In genomic region chr1:42146916-42147320, GRCh38 we compare ENCODE assay signal across 8 cellular contexts. TPM values are rescaled to one million over a fixed set of nuclear protein-coding genes. Genes with fewer than 3 reads are reported as not detected.
DNase-seq lines count a peak whose midpoint lies in the region; ATAC-seq and TF ChIP-seq lines count a peak whose summit lies in the region.

No MANE protein-coding gene starts in this region.

- H3K36me3 Mint-ChIP-seq in endodermal cell (ENCODE audit: low read depth), result no peaks in the 10 kb centered on the region

- H3K9ac ChIP-seq in endodermal cell (ENCODE audit: extremely low read depth, low read length, poor library complexity, severe bottlenecking), result no peak overlapping the region

- H3K36me3 ChIP-seq in endodermal cell (ENCODE audit: control insufficient read depth, insufficient read depth, low read length), result no peaks in the 10 kb centered on the region

- DNase-seq in AML-193 (lab: John Stamatoyannopoulos, UW), result peak; percentile 21 to 26
- DNase-seq in HCEC 1CT, result peak; percentile 13
- peak; percentile 84 for DNase-seq in NCI-H69 (lab: John Stamatoyannopoulos, UW)
- DNase-seq in activated CD8-positive, alpha-beta memory T cell treated with anti-CD3 and anti-CD28 coated beads for 24 hours, result peak; percentile 84
- peak; percentile 97 for DNase-seq in endodermal cell
- DNase-seq in mesenteric fat pad (ENCODE audit: low spot score), result peak; percentile 88
- peak; percentile 38 for DNase-seq in stimulated activated CD8-positive, alpha-beta memory T cell treated with anti-CD3 and anti-CD28 coated beads, Interleukin-7, amount 100 ng/mL, for 24 hours (ENCODE audit: low read depth)

- ATAC-seq in HG03378 (IDR thresholded peaks at IDR 0.05; ENCODE audit: unreplicated experiment), result no peak

- H3K9me3 Mint-ChIP-seq in endodermal cell, result no peaks in the 10 kb centered on the region

- H3K4me1 ChIP-seq in endodermal cell (ENCODE audit: control insufficient read depth, insufficient read depth, low read length), result no peaks in the 10 kb centered on the region

- 23 to 39% methylated on average over 6 to 7 of the region's 7 CpGs for WGBS in endodermal cell (ENCODE audit: insufficient coverage in 1 of 2, insufficient read length in 1 of 2), 2 experiments

- peak; percentile 89 for TF ChIP-seq CTCF in endodermal cell (conservative IDR thresholded peaks at IDR 0.05)

- H3K27ac Mint-ChIP-seq in endodermal cell, result no peak overlapping the region

- peaks cover 8% of the 10 kb centered on the region for H3K27me3 Mint-ChIP-seq in endodermal cell (ENCODE audit: insufficient read depth)

- peaks cover 24% of the 10 kb centered on the region for H3K27me3 ChIP-seq in endodermal cell (ENCODE audit: control insufficient read depth, insufficient read depth, low read length, poor library complexity, severe bottlenecking)

- no peaks in the 10 kb centered on the region for H3K4me1 Mint-ChIP-seq in endodermal cell

- no peaks in the 10 kb centered on the region for H3K9me3 ChIP-seq in endodermal cell (ENCODE audit: control insufficient read depth, low read length)

- no peak overlapping the region for H3K4me3 Mint-ChIP-seq in endodermal cell

- H3K27ac ChIP-seq in endodermal cell (ENCODE audit: low read depth, low read length), result no peak overlapping the region

- H3K4me3 ChIP-seq in endodermal cell (ENCODE audit: low read length), result no peak overlapping the region

RNA-seq across cellular contexts. Expression of gene GUCA2B, which starts 6.3 kb away (rescaled TPM):
- total RNA-seq in endodermal cell (not detected), mesenteric fat pad (not detected)
- polyA plus RNA-seq in endodermal cell (2013, experiment 1 of 2), result not detected
- polyA plus RNA-seq in endodermal cell (2013, experiment 2 of 2), result not detected

RNA-seq across cellular contexts. Expression of gene GUCA2A, which starts 17.6 kb away (rescaled TPM):
- total RNA-seq in endodermal cell (1 to 10 TPM in 1 of 2 donors, not detected in 1; 1.9 TPM), mesenteric fat pad (not detected)
- polyA plus RNA-seq in endodermal cell (2013, experiment 1 of 2), result 1.1 TPM
- polyA plus RNA-seq in endodermal cell (2013, experiment 2 of 2), result 0.95 TPM

Comparison
In these comparisons a context has a peak if more than half of its experiments do, and no peak if none do; other contexts are left out.
1. DNase-seq: peak in every context shown above with its lines; median percentile 97 in endodermal cell; 88 in mesenteric fat pad; 84 in NCI-H69; 84 in activated CD8-positive, alpha-beta memory T cell treated with anti-CD3 and anti-CD28 coated beads for 24 hours; 38 in stimulated activated CD8-positive, alpha-beta memory T cell treated with anti-CD3 and anti-CD28 coated beads, Interleukin-7, amount 100 ng/mL, for 24 hours; 24 in AML-193; 13 in HCEC 1CT.